In the genomic region with DNA sequence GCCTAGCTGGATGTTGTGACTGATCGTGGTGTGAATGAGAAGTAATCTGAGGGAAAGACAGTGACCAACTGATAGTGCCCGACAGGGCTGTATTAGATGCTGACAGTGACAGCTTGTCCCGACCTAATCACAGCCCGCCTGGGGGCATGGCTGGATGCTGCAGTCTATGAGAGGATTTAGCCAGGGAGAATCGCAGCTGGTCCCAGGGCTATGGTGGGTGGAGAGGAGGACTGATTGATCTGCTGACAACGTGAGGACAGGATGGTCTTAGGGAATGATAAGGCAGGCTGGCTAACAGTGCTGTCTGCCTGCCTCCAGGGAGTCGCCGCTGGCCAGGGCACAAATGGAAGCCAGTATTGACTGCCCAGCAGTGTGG, we compare ENCODE assay signal across 8 cellular contexts. TPM values are rescaled to one million over a fixed set of nuclear protein-coding genes. Genes with fewer than 3 reads are reported as not detected.
A peak's percentile ranks its signal among the peaks of the same experiment; 100 is the strongest.
DNase-seq lines count a peak whose midpoint lies in the region; ATAC-seq, FAIRE-seq and TF ChIP-seq lines count a peak whose summit lies in the region.

No MANE protein-coding gene starts in this region.

- peak overlapping the region; percentile 71 to 99 for H3K27ac ChIP-seq in A549
- peak overlapping the region; percentile 90 for H3K27ac ChIP-seq in left ventricle myocardium inferior (replicated peaks)
- H3K27ac ChIP-seq in skeletal muscle tissue (ENCODE audit: low read depth, low read length) = peak overlapping the region; percentile 92

- peak in 1 of 2 experiments; percentile 8; a peak in 2 of 6 replicates for ATAC-seq in A549
- ATAC-seq in GM21737 (IDR thresholded peaks at IDR 0.05; ENCODE audit: unreplicated experiment) = peak; percentile 8
- ATAC-seq in WTC11 = no peak

- H3K36me3 Mint-ChIP-seq in WTC11 = peaks cover 14% of the 10 kb centered on the region

- 15% methylated on average over 8 of the region's 8 CpGs for WGBS in A549 (ENCODE audit: missing lambda C conversion rate)

- H3K9me3 ChIP-seq in A549 (no peaks in the 10 kb centered on the region), left ventricle myocardium inferior (replicated peaks) (no peaks in the 10 kb centered on the region), skeletal muscle tissue (ENCODE audit: control insufficient read depth in 3 of 3, low read length in 3 of 3) (no peaks in the 10 kb centered on the region)

- peaks cover 7% of the 10 kb centered on the region; the same call in 2 of the 3 replicates for H3K4me1 ChIP-seq in A549
- H3K4me1 ChIP-seq in left ventricle myocardium inferior = peaks cover 15% of the 10 kb centered on the region
- H3K4me1 ChIP-seq in skeletal muscle tissue (ENCODE audit: control insufficient read depth in 3 of 3, insufficient read depth in 3 of 3, low read length in 3 of 3) = peaks cover 10 to 16% (median 15%) of the 10 kb centered on the region in 3 donors

- FAIRE-seq in A549 (lab: Jason Lieb, UNC) = no peak

- CTCF ChIA-PET in A549 (lab: Yijun Ruan, JAX) (interaction anchor here (0.6 to 0.7 kb wide), 2 partner anchors 46 to 98 kb away, joined by 3 to 5 read pairs; no protein-coding TSS in a partner anchor), WTC11 (lab: Charles Lee) (interaction anchor here (1.1 to 1.8 kb wide), 2 partner anchors 12 to 48 kb away, joined by 3 to 6 read pairs; a partner anchor contains a TSS)

- H3K27ac Mint-ChIP-seq in WTC11 = peak overlapping the region; percentile 92

- no peak for TF ChIP-seq POLR2A in A549 (IDR thresholded peaks at IDR 0.05; ENCODE audit: low read length)

- H3K9ac ChIP-seq in skeletal muscle tissue (ENCODE audit: low read depth in 1 of 3, low read length in 3 of 3) = peak overlapping the region; percentile 87 to 91 (median 90)

- peaks cover 40% of the 10 kb centered on the region for H3K4me1 Mint-ChIP-seq in WTC11

- intact Hi-C loops in left ventricle myocardium inferior (cut with micrococcal nuclease) = no loop called here

- H3K4me3 ChIP-seq in A549 (peak overlapping the region; percentile 97), left ventricle myocardium inferior (peak overlapping the region; percentile 73), skeletal muscle tissue (ENCODE audit: low read length in 3 of 3) (peak overlapping the region; percentile 71 to 88 (median 76))

- H3K27me3 ChIP-seq in left ventricle myocardium inferior (ENCODE audit: low read depth) (no peaks in the 10 kb centered on the region), skeletal muscle tissue (ENCODE audit: control insufficient read depth in 3 of 3, insufficient read depth in 3 of 3, low read length in 3 of 3) (peaks cover 0 to 1% (median 0%) of the 10 kb centered on the region in 3 donors)

- no peak for TF ChIP-seq CTCF in A549 (IDR thresholded peaks at IDR 0.05)
- no peak for TF ChIP-seq CTCF in WTC11 (IDR thresholded peaks at IDR 0.05)
- no peak for TF ChIP-seq CTCF in left ventricle myocardium inferior (IDR thresholded peaks at IDR 0.05; ENCODE audit: borderline replicate concordance)

- POLR2A ChIA-PET in A549 (lab: Yijun Ruan, JAX) (interaction anchor here (1.8 kb wide), 1 partner anchor 42 kb away, joined by 10 read pairs; no protein-coding TSS in a partner anchor), WTC11 (lab: Charles Lee) (interaction anchor here (1.0 kb wide), 1 partner anchor 20 kb away, joined by 3 read pairs; no protein-coding TSS in a partner anchor)

- H3K36me3 ChIP-seq in left ventricle myocardium inferior = peaks cover 11% of the 10 kb centered on the region
- H3K36me3 ChIP-seq in skeletal muscle tissue (ENCODE audit: control insufficient read depth in 3 of 3, insufficient read depth in 3 of 3, low read length in 3 of 3) = peaks cover 5 to 8% (median 7%) of the 10 kb centered on the region in 3 donors

- DNase-seq in A549 (ENCODE audit: low read depth in 1 of 2, low spot score in 1 of 2) (peak in 1 of 2 experiments; percentile 25), WTC11 (ENCODE audit: low spot score) (no peak), left ventricle myocardium inferior (no peak), RPMI8226 (no peak), NCI-H1048 (lab: John Stamatoyannopoulos, UW) (no peak), NCI-H1417 (lab: John Stamatoyannopoulos, UW) (no peak)

- peak overlapping the region; percentile 97 for H3K4me2 ChIP-seq in A549

- no peak for TF ChIP-seq RAD21 in A549 (conservative IDR thresholded peaks at IDR 0.05 in 1 of 2, IDR thresholded peaks at IDR 0.05 in 1 of 2)

- H3K4me3 Mint-ChIP-seq in WTC11 = peak overlapping the region; percentile 84

- no peaks in the 10 kb centered on the region; the same call in 1 of the 2 replicates for H3K27me3 Mint-ChIP-seq in WTC11 (ENCODE audit: low read depth)

- no peaks in the 10 kb centered on the region for H3K9me3 Mint-ChIP-seq in WTC11

- no peak for TF ChIP-seq EP300 in A549 (IDR thresholded peaks at IDR 0.05)

TF ChIP-seq in A549, 52 proteins besides CTCF, POLR2A, EP300 and RAD21 (continues in another document):
- TF ChIP-seq ZC3H11A (IDR thresholded peaks at IDR 0.05) (no peak), TFCP2L1 (CRISPR knock-in tag; IDR thresholded peaks at IDR 0.05) (no peak), ZSCAN20 (CRISPR knock-in tag; IDR thresholded peaks at IDR 0.05) (no peak), HOXB13 (CRISPR knock-in tag; IDR thresholded peaks at IDR 0.05; ENCODE audit: low read depth) (no peak), EHMT2 (IDR thresholded peaks at IDR 0.05; ENCODE audit: low read depth) (no peak), NPAS2 (CRISPR knock-in tag; IDR thresholded peaks at IDR 0.05; ENCODE audit: borderline replicate concordance) (no peak), SMC3 (IDR thresholded peaks at IDR 0.05) (no peak)

TF ChIP-seq in WTC11, 78 proteins besides CTCF, POLR2A, EP300 and RAD21:
- no peak for TF ChIP-seq FOXJ3 (CRISPR knock-in tag; IDR thresholded peaks at IDR 0.05; ENCODE audit: borderline replicate concordance)
- TF ChIP-seq TEAD4 (CRISPR knock-in tag; IDR thresholded peaks at IDR 0.05) = no peak
- TF ChIP-seq JAZF1 (CRISPR knock-in tag; IDR thresholded peaks at IDR 0.05) = no peak
- no peak for TF ChIP-seq GRHL2 (CRISPR knock-in tag; IDR thresholded peaks at IDR 0.05; ENCODE audit: insufficient replicate concordance, severe bottlenecking)
- TF ChIP-seq CREM (CRISPR knock-in tag; IDR thresholded peaks at IDR 0.05) = no peak
- no peak for TF ChIP-seq IRF2 (CRISPR knock-in tag; IDR thresholded peaks at IDR 0.05; ENCODE audit: borderline replicate concordance, low read depth)
- no peak for TF ChIP-seq NFYB (CRISPR knock-in tag; conservative IDR thresholded peaks at IDR 0.05; ENCODE audit: low read depth)
- TF ChIP-seq ZNF671 (CRISPR knock-in tag; IDR thresholded peaks at IDR 0.05) = no peak
- TF ChIP-seq CBFB (CRISPR knock-in tag; IDR thresholded peaks at IDR 0.05; ENCODE audit: low read depth) = no peak

RNA-seq across cellular contexts. Expression of a gene that starts 0.6 kb away (rescaled TPM):
- polyA plus RNA-seq in A549 (2011; rRNA removed) (12.8 and 13.4 TPM in 2 replicates), A549 (2017; fragmentation: RNase III; extraction: RNeasy Plus Mini Kit Qiagen cat#74134 plus additional on column Dnase treatment) (19.9 to 20.3 TPM (median 20.0 TPM) in 3 replicates)
- 25.2 and 26.3 TPM in 2 replicates for polyA plus RNA-seq in A549 (2012; cell fraction: cytosol; rRNA removed)
- 64.5 and 69.9 TPM in 2 replicates for polyA plus RNA-seq in A549 (2012; cell fraction: nucleus; rRNA removed)
- 27.1 and 31.3 TPM in 2 replicates for polyA minus RNA-seq in A549 (2011; rRNA and poly(A)+ RNA removed)
- total RNA-seq in WTC11 (2021) (14.2 to 16.5 TPM (median 16.4 TPM) in 3 replicates), left ventricle myocardium inferior (2.6 TPM), skeletal muscle tissue (2.6 TPM)

RNA-seq across cellular contexts. Expression of a gene that starts 12.3 kb away (rescaled TPM):
- 0.05 and 0.09 TPM in 2 replicates for polyA plus RNA-seq in A549 (2011; rRNA removed)
- polyA plus RNA-seq in A549 (2012; cell fraction: cytosol; rRNA removed) = 0.16 and 0.17 TPM in 2 replicates
- polyA plus RNA-seq in A549 (2012; cell fraction: nucleus; rRNA removed) = 0.78 and 0.86 TPM in 2 replicates
- 0.21 to 0.44 TPM (median 0.29 TPM) in 3 replicates for polyA plus RNA-seq in A549 (2017; fragmentation: RNase III; extraction: RNeasy Plus Mini Kit Qiagen cat#74134 plus additional on column Dnase treatment)
- not detected in 2 replicates for polyA minus RNA-seq in A549 (2011; rRNA and poly(A)+ RNA removed)
- total RNA-seq in WTC11 (2021) = 0.79 to 1.6 TPM (median 0.96 TPM) in 3 replicates
- 2.3 TPM for total RNA-seq in left ventricle myocardium inferior
- 1.0 TPM for total RNA-seq in skeletal muscle tissue
